In genomic region chr11:44597358-44598009, GRCh38 we compare ENCODE assay signal across 14 cellular contexts. TPM values are rescaled to one million over a fixed set of nuclear protein-coding genes. Genes with fewer than 3 reads are reported as not detected.
DNase-seq lines count a peak whose midpoint lies in the region; ATAC-seq lines count a peak whose summit lies in the region.
"Had no signal": no experiment of that assay in that cellular context is flagged by ENCODE, and none has a peak within 500 bp of the region (broad histone marks: within the 10 kb centered on the region; RNA-seq: fewer than 3 reads in every experiment).

No MANE protein-coding gene starts in this region.

- H3K36me3 Mint-ChIP-seq in activated T-cell treated with anti-CD3 and anti-CD28 coated beads, Interleukin-2, amount 50 U/mL, for 24 hours (ENCODE audit: low read depth), result peaks cover 95% of the 10 kb centered on the region
- peaks cover 91% of the 10 kb centered on the region for H3K36me3 Mint-ChIP-seq in activated T-helper 2 cell treated with anti-CD3 and anti-CD28 coated beads, Interferon-gamma antibody, Interleukin-2, Interleukin-4, amounts not matched to agents 10 μg/mL and 5 μg/mL and 100 μg/mL, durations not matched to agents 14 hours and 24 hours and 36 hours (ENCODE audit: low read depth)
- H3K36me3 Mint-ChIP-seq: WTC11 had no signal

- H3K27me3 Mint-ChIP-seq in activated T-cell treated with anti-CD3 and anti-CD28 coated beads, Interleukin-2, amount 50 U/mL, for 24 hours, result no peaks in the 10 kb centered on the region
- H3K27me3 Mint-ChIP-seq in activated T-helper 2 cell treated with anti-CD3 and anti-CD28 coated beads, Interferon-gamma antibody, Interleukin-2, Interleukin-4, amounts not matched to agents 10 μg/mL and 5 μg/mL and 100 μg/mL, durations not matched to agents 14 hours and 24 hours and 36 hours (ENCODE audit: low read depth), result no peaks in the 10 kb centered on the region

- H3K27ac ChIP-seq in substantia nigra (ENCODE audit: low read depth, low read length, poor library complexity, severe bottlenecking), result peak overlapping the region; percentile 62

- peak overlapping the region; percentile 91 for H3K27ac Mint-ChIP-seq in activated T-cell treated with anti-CD3 and anti-CD28 coated beads, Interleukin-2, amount 50 U/mL, for 24 hours
- H3K27ac Mint-ChIP-seq in activated T-helper 2 cell treated with anti-CD3 and anti-CD28 coated beads, Interferon-gamma antibody, Interleukin-2, Interleukin-4, amounts not matched to agents 10 μg/mL and 5 μg/mL and 100 μg/mL, durations not matched to agents 14 hours and 24 hours and 36 hours, result peak overlapping the region; percentile 97

- intact Hi-C loops in activated T-helper 2 cell treated with anti-CD3 and anti-CD28 coated beads, Interferon-gamma antibody, Interleukin-2, Interleukin-4, amounts not matched to agents 10 μg/mL and 5 μg/mL and 100 μg/mL, durations not matched to agents 14 hours and 24 hours and 36 hours (cut with micrococcal nuclease), result loop anchor here (1.0 to 5.0 kb wide), 2 partner anchors 23 to 1525 kb away; partner anchors contain the start of gene PHF21A

- no peaks in the 10 kb centered on the region for H3K9me3 Mint-ChIP-seq in activated T-cell treated with anti-CD3 and anti-CD28 coated beads, Interleukin-2, amount 50 U/mL, for 24 hours
- no peaks in the 10 kb centered on the region for H3K9me3 Mint-ChIP-seq in activated T-helper 2 cell treated with anti-CD3 and anti-CD28 coated beads, Interferon-gamma antibody, Interleukin-2, Interleukin-4, amounts not matched to agents 10 μg/mL and 5 μg/mL and 100 μg/mL, durations not matched to agents 14 hours and 24 hours and 36 hours
- H3K9me3 Mint-ChIP-seq: WTC11 had no signal

- no peak for DNase-seq in activated T-cell treated with anti-CD3 and anti-CD28 coated beads, Interleukin-2, amount 50 U/mL, for 24 hours
- DNase-seq in activated T-cell treated with anti-CD3 and anti-CD28 coated beads, Interleukin-2, amount 50 U/mL, for 1 hour, result no peak
- no peak for DNase-seq in activated T-helper 2 cell treated with anti-CD3 and anti-CD28 coated beads, Interferon-gamma antibody, Interleukin-2, Interleukin-4, amounts not matched to agents 10 μg/mL and 5 μg/mL and 100 μg/mL, durations not matched to agents 14 hours and 24 hours and 36 hours (ENCODE audit: low spot score)
- DNase-seq in substantia nigra (lab: John Stamatoyannopoulos, UW) (peak in 1 of 49 donors; percentile 15), NOMO-1 (lab: John Stamatoyannopoulos, UW; ENCODE audit: unreplicated experiment in 2 of 2) (no peak), hepatic stellate cell (ENCODE audit: low spot score) (no peak)
- DNase-seq: ACHN, esophagus squamous epithelium, GDM1, NCI-H1694, PC-3 had no signal

- ATAC-seq in HG02884 (IDR thresholded peaks at IDR 0.05; ENCODE audit: unreplicated experiment) (peak; percentile 1), GM19455 (IDR thresholded peaks at IDR 0.05; ENCODE audit: unreplicated experiment) (no peak)
- ATAC-seq: PC-3, WTC11 had no signal

- peak overlapping the region; percentile 53 for H3K4me3 Mint-ChIP-seq in activated T-cell treated with anti-CD3 and anti-CD28 coated beads, Interleukin-2, amount 50 U/mL, for 24 hours
- H3K4me3 Mint-ChIP-seq in activated T-helper 2 cell treated with anti-CD3 and anti-CD28 coated beads, Interferon-gamma antibody, Interleukin-2, Interleukin-4, amounts not matched to agents 10 μg/mL and 5 μg/mL and 100 μg/mL, durations not matched to agents 14 hours and 24 hours and 36 hours (ENCODE audit: low read depth), result peak overlapping the region; percentile 71
- H3K4me3 Mint-ChIP-seq: WTC11 had no signal

- H3K4me1 Mint-ChIP-seq in activated T-cell treated with anti-CD3 and anti-CD28 coated beads, Interleukin-2, amount 50 U/mL, for 24 hours (ENCODE audit: low read depth), result peaks cover 83% of the 10 kb centered on the region
- peaks cover 64% of the 10 kb centered on the region for H3K4me1 Mint-ChIP-seq in activated T-helper 2 cell treated with anti-CD3 and anti-CD28 coated beads, Interferon-gamma antibody, Interleukin-2, Interleukin-4, amounts not matched to agents 10 μg/mL and 5 μg/mL and 100 μg/mL, durations not matched to agents 14 hours and 24 hours and 36 hours (ENCODE audit: low read depth)

RNA-seq across cellular contexts. Expression of gene CD82, which starts 32.0 kb away (rescaled TPM):
- 397 and 425 TPM in 2 replicates for total RNA-seq in activated T-helper 2 cell treated with anti-CD3 and anti-CD28 coated beads, Interferon-gamma antibody, Interleukin-2, Interleukin-4, amounts not matched to agents 10 μg/mL and 5 μg/mL and 100 μg/mL, durations not matched to agents 14 hours and 24 hours and 36 hours
